In the genomic region with DNA sequence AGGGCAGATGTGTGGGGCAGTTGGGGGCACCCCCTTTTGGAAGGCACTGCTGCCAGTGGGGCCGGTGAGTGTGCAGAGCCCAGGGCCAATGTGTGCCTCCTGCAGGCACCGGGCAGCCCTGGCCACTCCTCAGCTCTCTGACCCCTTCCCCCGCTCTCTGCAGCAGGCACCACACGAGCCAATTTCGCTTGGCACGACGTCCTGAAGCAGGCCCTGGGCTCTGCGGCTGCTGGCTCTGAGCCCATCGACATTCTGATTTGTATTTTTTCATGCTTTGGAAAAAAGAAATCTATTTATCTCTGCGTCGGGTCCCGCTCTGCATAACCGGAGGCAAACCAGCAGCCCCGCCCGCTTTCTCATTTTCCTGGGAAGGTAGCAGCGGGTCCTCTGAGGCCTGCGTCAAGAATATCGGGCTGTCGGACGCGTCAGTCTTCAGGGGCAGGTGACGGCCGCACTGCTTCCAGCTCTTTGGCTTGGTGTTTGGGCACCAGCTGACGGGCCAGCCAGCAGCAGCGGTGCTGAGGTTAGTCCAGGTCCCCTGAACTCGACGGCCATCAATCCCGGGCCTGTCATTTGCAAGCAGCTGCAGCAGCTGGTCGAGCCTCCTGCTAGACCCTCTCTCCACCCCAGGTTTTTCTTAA, we compare ENCODE assay signal across 11 cellular contexts.
DNase-seq lines count a peak whose midpoint lies in the region; ATAC-seq and TF ChIP-seq lines count a peak whose summit lies in the region.
"Had no signal": no experiment of that assay in that cellular context is flagged by ENCODE, and none has a peak within 500 bp of the region (broad histone marks: within the 10 kb centered on the region; RNA-seq: fewer than 3 reads in every experiment).

No MANE protein-coding gene starts in this region.

- peaks cover 31% of the 10 kb centered on the region for H3K36me3 Mint-ChIP-seq in activated T-cell treated with anti-CD3 and anti-CD28 coated beads, Interleukin-2, amount 50 U/mL, for 24 hours (ENCODE audit: low read depth)

- H3K4me3 ChIP-seq in Peyer's patch, result no peak overlapping the region

- no peaks in the 10 kb centered on the region for H3K4me1 Mint-ChIP-seq in activated T-cell treated with anti-CD3 and anti-CD28 coated beads, Interleukin-2, amount 50 U/mL, for 24 hours (ENCODE audit: low read depth)

- peaks cover 18% of the 10 kb centered on the region for H3K9me3 Mint-ChIP-seq in activated T-cell treated with anti-CD3 and anti-CD28 coated beads, Interleukin-2, amount 50 U/mL, for 24 hours

- H3K4me1 ChIP-seq in Peyer's patch, result no peaks in the 10 kb centered on the region

- no peak for ATAC-seq in GM21717 (IDR thresholded peaks at IDR 0.05; ENCODE audit: unreplicated experiment)

- H3K9me3 ChIP-seq in Peyer's patch, result peaks cover 0 to 16% (median 7%) of the 10 kb centered on the region in 4 donors

- no peaks in the 10 kb centered on the region for H3K27me3 Mint-ChIP-seq in activated T-cell treated with anti-CD3 and anti-CD28 coated beads, Interleukin-2, amount 50 U/mL, for 24 hours

- TF ChIP-seq POLR2A in Peyer's patch (IDR thresholded peaks at IDR 0.05), result no peak

- H3K27ac Mint-ChIP-seq in activated T-cell treated with anti-CD3 and anti-CD28 coated beads, Interleukin-2, amount 50 U/mL, for 24 hours, result no peak overlapping the region
- H3K27ac Mint-ChIP-seq: activated T-helper 1 cell treated with anti-CD3 and anti-CD28 coated beads, Interleukin-12 subunit alpha, Interleukin-12 subunit beta, Interleukin-2, Interleukin-4 antibody, amounts not matched to agents 30 ng/mL and 10 ng/mL and 1 ng/mL, durations not matched to agents 14 hours and 24 hours and 36 hours; mesothelial cell of epicardium had no signal

- H3K36me3 ChIP-seq in Peyer's patch, result peaks cover 0 to 23% (median 0%) of the 10 kb centered on the region in 3 donors

- no peaks in the 10 kb centered on the region for H3K27me3 ChIP-seq in Peyer's patch

- DNase-seq in NCI-H2081 (lab: John Stamatoyannopoulos, UW) (peak; percentile 42 to 74), NCI-H2081 treated with DMSO at 0.1 percent for 48 hours (lab: John Stamatoyannopoulos, UW) (no peak), dermis microvascular lymphatic vessel endothelial cell (ENCODE audit: low read depth in 2 of 2) (peak; percentile 25 to 44), medulla oblongata (ENCODE audit: extremely low spot score) (peak; percentile 43), ureter (ENCODE audit: low spot score) (peak; percentile 68), Peyer's patch (no peak)
- DNase-seq in activated T-cell treated with anti-CD3 and anti-CD28 coated beads, Interleukin-2, amount 50 U/mL, for 24 hours, result no peak
- DNase-seq: stimulated activated CD4-positive, alpha-beta T cell treated with anti-CD3 and anti-CD28 coated beads, Interleukin-4, amount 100 ng/mL, for 1 hour had no signal

- no peak for TF ChIP-seq CTCF in Peyer's patch (IDR thresholded peaks at IDR 0.05)

- H3K4me3 Mint-ChIP-seq in activated T-cell treated with anti-CD3 and anti-CD28 coated beads, Interleukin-2, amount 50 U/mL, for 24 hours, result no peak overlapping the region
- H3K4me3 Mint-ChIP-seq: activated T-helper 1 cell treated with anti-CD3 and anti-CD28 coated beads, Interleukin-12 subunit alpha, Interleukin-12 subunit beta, Interleukin-2, Interleukin-4 antibody, amounts not matched to agents 30 ng/mL and 10 ng/mL and 1 ng/mL, durations not matched to agents 14 hours and 24 hours and 36 hours; mesothelial cell of epicardium had no signal

- no peak overlapping the region for H3K27ac ChIP-seq in Peyer's patch

Comparison
In these comparisons a context has a peak if more than half of its experiments do, and no peak if none do; other contexts are left out.
1. DNase-seq: peak in NCI-H2081 (2 of 2), dermis microvascular lymphatic vessel endothelial cell (2 of 2), medulla oblongata (single experiment) and ureter (single experiment); none in NCI-H2081 treated with DMSO at 0.1 percent for 48 hours (single experiment), Peyer's patch (0 of 3) and activated T-cell treated with anti-CD3 and anti-CD28 coated beads, Interleukin-2, amount 50 U/mL, for 24 hours (single experiment).